In the genomic region with DNA sequence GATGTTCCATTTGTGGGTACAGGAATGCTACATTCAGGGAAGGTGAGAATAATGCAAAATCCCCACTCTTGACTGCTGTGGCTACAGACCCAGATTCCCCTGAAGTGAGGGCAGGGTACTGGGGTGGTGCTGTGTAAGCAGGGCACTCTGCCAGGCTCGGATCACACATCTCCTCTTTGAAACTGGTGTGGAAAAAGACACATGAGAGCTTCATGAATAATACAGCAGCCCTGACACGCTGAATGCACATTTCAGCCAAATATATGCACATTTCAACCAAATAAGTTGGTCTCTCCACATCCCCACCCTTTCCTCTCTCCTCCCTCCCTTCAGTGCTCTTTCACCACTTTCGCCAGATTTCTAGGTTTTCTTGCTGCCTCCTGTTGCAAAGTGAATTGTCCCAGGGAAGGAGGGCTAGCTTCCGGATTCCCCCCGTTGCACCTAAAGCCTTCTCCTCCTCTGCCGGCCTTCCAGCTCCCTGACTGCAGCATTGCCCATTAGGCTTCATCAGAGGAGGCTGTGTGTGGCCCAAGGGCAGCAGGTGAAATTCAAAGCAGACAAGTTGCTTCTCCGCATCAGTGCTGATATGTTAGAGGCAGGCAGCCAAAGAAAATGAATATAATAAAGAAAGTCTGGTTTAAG, we compare ENCODE assay signal across 10 cellular contexts.
DNase-seq lines count a peak whose midpoint lies in the region; ATAC-seq and TF ChIP-seq lines count a peak whose summit lies in the region.
"Had no signal": no experiment of that assay in that cellular context is flagged by ENCODE, and none has a peak within 500 bp of the region (broad histone marks: within the 10 kb centered on the region; RNA-seq: fewer than 3 reads in every experiment).

No MANE protein-coding gene starts in this region.

- DNase-seq in adipocyte (ENCODE audit: low read depth) (peak; percentile 12), inferior parietal cortex (ENCODE audit: extremely low spot score) (no peak), SIG-M5 treated with dmso at 0.1 percent for 504 hours (lab: John Stamatoyannopoulos, UW; ENCODE audit: unreplicated experiment) (no peak), left lung (no peak), testis (no peak)
- DNase-seq: activated CD4-positive, CD25-positive, alpha-beta regulatory T cell; aorta had no signal

- TF ChIP-seq CTCF in DOHH2 (IDR thresholded peaks at IDR 0.05; ENCODE audit: low read depth, low read length, poor library complexity, severe bottlenecking) (no peak), left lung (IDR thresholded peaks at IDR 0.05) (no peak), testis (IDR thresholded peaks at IDR 0.05) (no peak)

- intact Hi-C loops in left lung (cut with DNase I): loop anchor here in 1 of 2 donors (10.0 kb wide), 1 partner anchor 224 kb away; no protein-coding TSS in a partner anchor
- intact Hi-C loops in testis (cut with DNase I; ENCODE audit: low total_unique reads): no loop called here

- no peaks in the 10 kb centered on the region for H3K36me3 ChIP-seq in DOHH2 (ENCODE audit: control insufficient read depth, low read length)
- no peaks in the 10 kb centered on the region for H3K36me3 ChIP-seq in adipocyte (ENCODE audit: control insufficient read depth, insufficient read depth, low read length, severe bottlenecking)
- H3K36me3 ChIP-seq in left lung: no peaks in the 10 kb centered on the region
- no peaks in the 10 kb centered on the region for H3K36me3 ChIP-seq in testis (ENCODE audit: low read depth, missing control alignments)

- ATAC-seq in GM19452 (IDR thresholded peaks at IDR 0.05; ENCODE audit: unreplicated experiment) (peak; percentile 54), HG03064 (IDR thresholded peaks at IDR 0.05; ENCODE audit: low read depth, unreplicated experiment) (peak; percentile 42), left lung (no peak)

- H3K9ac ChIP-seq in adipocyte (ENCODE audit: low read length): no peak overlapping the region

- H3K79me2 ChIP-seq in DOHH2 (ENCODE audit: control insufficient read depth, low read length): no peaks in the 10 kb centered on the region

- H3K4me3 ChIP-seq in DOHH2 (ENCODE audit: low read length): peak overlapping the region; percentile 72
- H3K4me3 ChIP-seq in adipocyte (ENCODE audit: low read length): no peak overlapping the region
- H3K4me3 ChIP-seq in left lung: no peak overlapping the region
- no peak overlapping the region for H3K4me3 ChIP-seq in testis

- peaks cover 17% of the 10 kb centered on the region for H3F3A ChIP-seq in DOHH2 (ENCODE audit: control insufficient read depth, insufficient read depth)

- H3K27me3 ChIP-seq in DOHH2 (ENCODE audit: control insufficient read depth, low read length) (no peaks in the 10 kb centered on the region), adipocyte (replicated peaks; ENCODE audit: control insufficient read depth, insufficient read depth, low read length) (peaks cover 16% of the 10 kb centered on the region), left lung (no peaks in the 10 kb centered on the region), testis (no peaks in the 10 kb centered on the region)

- no peak for TF ChIP-seq POLR2A in testis (IDR thresholded peaks at IDR 0.05)

- no peaks in the 10 kb centered on the region for H3K9me2 ChIP-seq in DOHH2 (replicated peaks; ENCODE audit: control insufficient read depth, low read length)

- WGBS in testis, 2 donors: 36 to 39% methylated on average over 7 of the region's 7 CpGs

- peak overlapping the region; percentile 90 for H3K27ac ChIP-seq in DOHH2 (ENCODE audit: low read depth, low read length)
- H3K27ac ChIP-seq in left lung: no peak overlapping the region
- H3K27ac ChIP-seq in testis: no peak overlapping the region

- H4K20me1 ChIP-seq in DOHH2 (ENCODE audit: control insufficient read depth, insufficient read depth, low read depth, low read length): no peaks in the 10 kb centered on the region

- H3K4me1 ChIP-seq in DOHH2 (ENCODE audit: control insufficient read depth, low read length) (peaks cover 52% of the 10 kb centered on the region), adipocyte (ENCODE audit: control insufficient read depth, insufficient read depth, low read length) (peaks cover 10% of the 10 kb centered on the region), left lung (peaks cover 0 to 6% of the 10 kb centered on the region in 2 donors), testis (peaks cover 11% of the 10 kb centered on the region)

- H3K4me2 ChIP-seq in DOHH2 (ENCODE audit: low read length): peak overlapping the region; percentile 94

- H3K9me3 ChIP-seq in DOHH2 (ENCODE audit: control insufficient read depth, insufficient read depth, low read length): no peaks in the 10 kb centered on the region
- peaks cover under 1% of the 10 kb centered on the region for H3K9me3 ChIP-seq in adipocyte (ENCODE audit: control insufficient read depth, low read length)
- no peaks in the 10 kb centered on the region for H3K9me3 ChIP-seq in left lung
- H3K9me3 ChIP-seq in testis: no peaks in the 10 kb centered on the region
